In genomic region chr3:59829527-59829926, GRCh38 we compare ENCODE assay signal across 25 cellular contexts.
"Had no signal": no experiment of that assay in that cellular context is flagged by ENCODE, and none has a peak within 500 bp of the region (broad histone marks: within the 10 kb centered on the region; RNA-seq: fewer than 3 reads in every experiment).

No MANE protein-coding gene starts in this region.

- DNase-seq: Kasumi-1, MM.1S, NCI-H1092 treated with DMSO at 0.1 percent for 48 hours, NCI-H1436, NCI-H187, NCI-H2029, NCI-H2081 treated with DMSO at 0.1 percent for 48 hours, NCI-H2171, NCI-H226, NCI-H446, NCI-H510A, NCI-H524 treated with DMSO at 0.1 percent for 48 hours, NCI-H69, NCI-H774, PC-3, SIG-M5 had no signal

- ATAC-seq: K562, Panc1, PC-3 had no signal

- H3K9me3 ChIP-seq: SJSA1 had no signal

- H3K4me1 Mint-ChIP-seq: IgD-negative memory B cell had no signal

- H3K27ac Mint-ChIP-seq: IgD-negative memory B cell had no signal

- H3K27me3 ChIP-seq: SJSA1 had no signal

- H3K4me3 Mint-ChIP-seq: IgD-negative memory B cell had no signal

- H3K36me3 ChIP-seq: SJSA1 had no signal

- H3K4me3 ChIP-seq: K562, SJSA1, SK-N-MC had no signal

- FAIRE-seq: HTR-8/SVneo, K562 had no signal

- H3K27ac ChIP-seq: HL-60, KMS-11, RWPE1, SJSA1, SK-N-MC had no signal

- H3K4me1 ChIP-seq: SJSA1 had no signal
